Comparison of ENCODE assay signal across 22 cellular contexts in genomic region chr12:106074361-106074705, GRCh38.
A peak's percentile ranks its signal among the peaks of the same experiment; 100 is the strongest.
DNase-seq lines count a peak whose midpoint lies in the region; ATAC-seq, FAIRE-seq and TF ChIP-seq lines count a peak whose summit lies in the region.
"Had no signal": no experiment of that assay in that cellular context is flagged by ENCODE, and none has a peak within 500 bp of the region (broad histone marks: within the 10 kb centered on the region; RNA-seq: fewer than 3 reads in every experiment).

No MANE protein-coding gene starts in this region.

- TF ChIP-seq EP300 in GM12878 (IDR thresholded peaks at IDR 0.05; ENCODE audit: borderline replicate concordance in 1 of 2, control insufficient read depth in 1 of 2, low read depth in 2 of 2, low read length in 2 of 2), result no peak

- TF ChIP-seq RAD21 in IMR-90 (IDR thresholded peaks at IDR 0.05; ENCODE audit: low read length) (no peak), GM12878 (IDR thresholded peaks at IDR 0.05; ENCODE audit: insufficient read depth, low read depth, low read length) (no peak)

- H3K27ac Mint-ChIP-seq in neural progenitor cell, result peak overlapping the region; percentile 89
- no peak overlapping the region for H3K27ac Mint-ChIP-seq in naive thymus-derived CD8-positive, alpha-beta T cell
- H3K27ac Mint-ChIP-seq: activated naive CD8-positive, alpha-beta T cell treated with anti-CD3 and anti-CD28 coated beads, Interleukin-2, amount 10 ng/mL, durations not matched to agents 7 days and 5 days; activated T-helper 1 cell treated with anti-CD3 and anti-CD28 coated beads, Interleukin-12 subunit alpha, Interleukin-12 subunit beta, Interleukin-2, Interleukin-4 antibody, amounts not matched to agents 30 ng/mL and 10 ng/mL and 1 ng/mL, durations not matched to agents 14 hours and 24 hours and 36 hours; CD4-positive, alpha-beta memory T cell; immature natural killer cell; stimulated activated naive B cell treated with anti-CD40 and anti-IgM and Interleukin-4, amounts not matched to agents 10 μg/mL and 1 μg/mL and 100 μg/mL, for 72 hours had no signal

- RAD21 ChIA-PET in GM12878 (lab: Charles Lee; ENCODE audit: unreplicated experiment), result no interaction called here

- TF ChIP-seq CTCF in AG04450 (IDR thresholded peaks at IDR 0.05; ENCODE audit: low read depth, low read length), result no peak
- TF ChIP-seq CTCF in IMR-90 (conservative IDR thresholded peaks at IDR 0.05; ENCODE audit: low read depth, low read length), result no peak
- TF ChIP-seq CTCF in GM12878 (IDR thresholded peaks at IDR 0.05 in 2 of 3, conservative IDR thresholded peaks at IDR 0.05 in 1 of 3; ENCODE audit: control insufficient read depth in 2 of 3, extremely low read depth in 1 of 3, insufficient read depth in 1 of 3, low read depth in 3 of 3, low read length in 3 of 3), result no peak
- TF ChIP-seq CTCF in neural progenitor cell (IDR thresholded peaks at IDR 0.05), result no peak
- TF ChIP-seq CTCF in foreskin keratinocyte (conservative IDR thresholded peaks at IDR 0.05), result no peak

- no CpG with 5 or more reads among the region's 1 CpG for WGBS in IMR-90 (ENCODE audit: extremely low coverage in 2 of 2, insufficient read length in 1 of 2), 2 experiments
- WGBS in GM12878 (ENCODE audit: insufficient coverage, insufficient replicate concordance, low lambda C conversion rate, missing lambda C conversion rate), result 0% methylated on average over 1 of the region's 1 CpG

- peaks cover 2% of the 10 kb centered on the region for H3K27me3 Mint-ChIP-seq in neural progenitor cell (ENCODE audit: insufficient read depth, low read depth)
- H3K27me3 Mint-ChIP-seq in naive thymus-derived CD8-positive, alpha-beta T cell, result peaks cover 10 to 34% (median 15%) of the 10 kb centered on the region in 5 donors

- H3K4me3 ChIP-seq in AG04450 (ENCODE audit: low read depth, low read length) (no peak overlapping the region), IMR-90 (ENCODE audit: insufficient read depth, low read depth, low read length) (no peak overlapping the region), GM12878 (no peak overlapping the region), neural progenitor cell (no peak overlapping the region)

- H2BK15ac ChIP-seq in IMR-90 (ENCODE audit: low read depth, low read length), result no peak overlapping the region

- H2BK5ac ChIP-seq in IMR-90 (ENCODE audit: low read depth, low read length, poor library complexity, severe bottlenecking), result peak overlapping the region; percentile 11

- peaks cover 2% of the 10 kb centered on the region for H3K9me3 Mint-ChIP-seq in neural progenitor cell
- no peaks in the 10 kb centered on the region for H3K9me3 Mint-ChIP-seq in naive thymus-derived CD8-positive, alpha-beta T cell
- H3K9me3 Mint-ChIP-seq: activated naive CD8-positive, alpha-beta T cell treated with anti-CD3 and anti-CD28 coated beads, Interleukin-2, amount 10 ng/mL, durations not matched to agents 7 days and 5 days; activated T-helper 1 cell treated with anti-CD3 and anti-CD28 coated beads, Interleukin-12 subunit alpha, Interleukin-12 subunit beta, Interleukin-2, Interleukin-4 antibody, amounts not matched to agents 30 ng/mL and 10 ng/mL and 1 ng/mL, durations not matched to agents 14 hours and 24 hours and 36 hours had no signal

- no peak overlapping the region for H3K56ac ChIP-seq in IMR-90 (ENCODE audit: extremely low read depth, insufficient read depth, low read length)

- peak overlapping the region; percentile 3; the same call in 1 of the 2 replicates for H3K4ac ChIP-seq in IMR-90 (ENCODE audit: low read depth, low read length)

- H4K91ac ChIP-seq in IMR-90 (ENCODE audit: insufficient read depth, low read depth, low read length), result no peak overlapping the region

- POLR2A ChIA-PET in AG04450 (lab: Yijun Ruan, JAX), result interaction anchor here (1.0 to 2.0 kb wide), 6 partner anchors 33 to 97 kb away, joined by 3 to 8 read pairs (median 4); partner anchors contain the start of gene NUAK1
- POLR2A ChIA-PET in IMR-90 (lab: Charles Lee; ENCODE audit: unreplicated experiment), result no interaction called here
- POLR2A ChIA-PET in GM12878 (lab: Charles Lee), result no interaction called here
- POLR2A ChIA-PET in naive thymus-derived CD8-positive, alpha-beta T cell (lab: Charles Lee), result no interaction called here

- peak overlapping the region; percentile 44 for H2BK120ac ChIP-seq in IMR-90 (ENCODE audit: low read depth, low read length)

- H3F3A ChIP-seq in neural progenitor cell (ENCODE audit: low read depth), result no peaks in the 10 kb centered on the region

- H3K36me3 Mint-ChIP-seq in neural progenitor cell, result peaks cover 50% of the 10 kb centered on the region
- no peaks in the 10 kb centered on the region for H3K36me3 Mint-ChIP-seq in naive thymus-derived CD8-positive, alpha-beta T cell
- H3K36me3 Mint-ChIP-seq: activated naive CD8-positive, alpha-beta T cell treated with anti-CD3 and anti-CD28 coated beads, Interleukin-2, amount 10 ng/mL, durations not matched to agents 7 days and 5 days; CD4-positive, alpha-beta memory T cell; immature natural killer cell; stimulated activated naive B cell treated with anti-CD40 and anti-IgM and Interleukin-4, amounts not matched to agents 10 μg/mL and 1 μg/mL and 100 μg/mL, for 72 hours had no signal

- no peak for ATAC-seq in IMR-90 (ENCODE audit: low read depth)
- peak; percentile 66 for ATAC-seq in GM12878
- no peak for ATAC-seq in HG03025 (IDR thresholded peaks at IDR 0.05; ENCODE audit: low FRiP score, unreplicated experiment)
- ATAC-seq in naive thymus-derived CD8-positive, alpha-beta T cell, result no peak
- no peak for ATAC-seq in foreskin keratinocyte
- ATAC-seq: stimulated activated naive B cell treated with anti-CD40 and anti-IgM and Interleukin-4, amounts not matched to agents 10 μg/mL and 1 μg/mL and 100 μg/mL, for 72 hours had no signal

- BruUV-seq in IMR-90 (replicated peaks; lab: Mats Ljungman, UMichigan) (no TSS peak), GM12878 (replicated peaks; lab: Mats Ljungman, UMichigan) (no TSS peak)

- CTCF ChIA-PET in AG04450 (lab: Charles Lee), result interaction anchor here (0.9 kb wide), 1 partner anchor 15 kb away, joined by 3 read pairs; no protein-coding TSS in a partner anchor
- CTCF ChIA-PET in IMR-90 (lab: Yijun Ruan, JAX), result interaction anchor here (1.0 to 1.3 kb wide), 3 partner anchors 33 to 75 kb away, joined by 3 read pairs; no protein-coding TSS in a partner anchor
- CTCF ChIA-PET in GM12878 (lab: Yijun Ruan, JAX), result no interaction called here

- H3K4me1 Mint-ChIP-seq in neural progenitor cell, result peaks cover 58% of the 10 kb centered on the region
- no peaks in the 10 kb centered on the region for H3K4me1 Mint-ChIP-seq in naive thymus-derived CD8-positive, alpha-beta T cell
- H3K4me1 Mint-ChIP-seq: activated naive CD8-positive, alpha-beta T cell treated with anti-CD3 and anti-CD28 coated beads, Interleukin-2, amount 10 ng/mL, durations not matched to agents 7 days and 5 days; CD4-positive, alpha-beta memory T cell; stimulated activated naive B cell treated with anti-CD40 and anti-IgM and Interleukin-4, amounts not matched to agents 10 μg/mL and 1 μg/mL and 100 μg/mL, for 72 hours had no signal

- H2AK5ac ChIP-seq in IMR-90 (ENCODE audit: low read depth, low read length), result no peak overlapping the region

- intact Hi-C loops in IMR-90 (cut with micrococcal nuclease), result no loop called here
- intact Hi-C loops in GM12878 (cut with micrococcal nuclease; ENCODE audit: unreplicated experiment), result no loop called here

- H3K4me2 ChIP-seq in IMR-90 (ENCODE audit: low read depth, low read length) (peak overlapping the region; percentile 2; the same call in 1 of the 2 replicates), GM12878 (ENCODE audit: control insufficient read depth, insufficient read depth) (no peak overlapping the region), neural progenitor cell (peak overlapping the region; percentile 14)

- TF ChIP-seq POLR2A in IMR-90 (IDR thresholded peaks at IDR 0.05; ENCODE audit: low read depth, low read length), result no peak
- no peak for TF ChIP-seq POLR2A in GM12878 (IDR thresholded peaks at IDR 0.05; ENCODE audit: low read depth, low read length)

- H3K18ac ChIP-seq in IMR-90 (ENCODE audit: low read depth, low read length), result no peak overlapping the region

- dilution Hi-C loops in IMR-90 (cut with HindIII; ENCODE audit: low sequenced_read_pairs, unreplicated experiment), result no loop called here

- in situ Hi-C loops in IMR-90 (cut with MboI; ENCODE audit: low sequenced_read_pairs) (no loop called here), GM12878 (cut with MboI) (no loop called here)

- H3K9me3 ChIP-seq in AG04450 (ENCODE audit: control insufficient read depth, insufficient read depth, low read length) (no peaks in the 10 kb centered on the region), IMR-90 (ENCODE audit: control insufficient read depth, insufficient read depth, low read length) (no peaks in the 10 kb centered on the region), GM12878 (replicated peaks; ENCODE audit: control insufficient read depth, insufficient read depth, low read length) (no peaks in the 10 kb centered on the region), neural progenitor cell (ENCODE audit: low read depth) (no peaks in the 10 kb centered on the region)
- H3K9me3 ChIP-seq: neutrophil had no signal

- no peaks in the 10 kb centered on the region for H3K79me2 ChIP-seq in GM12878 (ENCODE audit: control insufficient read depth, insufficient read depth, low read length)
- H3K79me2 ChIP-seq in neural progenitor cell (ENCODE audit: low read depth), result no peaks in the 10 kb centered on the region

- no peak overlapping the region for H3K9ac ChIP-seq in IMR-90 (ENCODE audit: low read depth, low read length)
- H3K9ac ChIP-seq in GM12878 (ENCODE audit: control insufficient read depth, insufficient read depth, low read length), result no peak overlapping the region
- H3K9ac ChIP-seq in neural progenitor cell, result no peak overlapping the region

- no peak for DNase-seq in AG04450 (ENCODE audit: low read depth, low spot score)
- DNase-seq in IMR-90, result no peak
- no peak for DNase-seq in GM12878 (ENCODE audit: low read depth, low spot score)
- no peak for DNase-seq in neural progenitor cell (ENCODE audit: low spot score)
- DNase-seq in naive thymus-derived CD8-positive, alpha-beta T cell, result no peak
- no peak for DNase-seq in NCI-H1930 (lab: John Stamatoyannopoulos, UW)
- no peak for DNase-seq in foreskin keratinocyte
- DNase-seq: activated naive CD8-positive, alpha-beta T cell treated with anti-CD3 and anti-CD28 coated beads, Interleukin-2, amount 10 ng/mL, durations not matched to agents 7 days and 5 days; CD4-positive, alpha-beta memory T cell; central memory CD4-positive, alpha-beta T cell; DMS79 treated with DMSO at 0.1 percent for 48 hours; effector CD8-positive, alpha-beta T cell; glutamatergic neuron; immature natural killer cell; KG1; NCI-H1105 treated with DMSO at 0.1 percent for 48 hours; NCI-H2107; NCI-H524; stimulated activated naive B cell treated with anti-CD40 and anti-IgM and Interleukin-4, amounts not matched to agents 10 μg/mL and 1 μg/mL and 100 μg/mL, for 72 hours had no signal

- H4K20me1 ChIP-seq in IMR-90 (ENCODE audit: insufficient read depth, low read length) (peaks cover 7% of the 10 kb centered on the region; the same call in 1 of the 2 replicates), GM12878 (ENCODE audit: control insufficient read depth, insufficient read depth) (no peaks in the 10 kb centered on the region; the same call in 1 of the 2 replicates), neural progenitor cell (ENCODE audit: low read depth) (peaks cover 3% of the 10 kb centered on the region)

- FAIRE-seq in GM12878 (lab: Jason Lieb, UNC), result no peak

- SMC1A ChIA-PET in GM12878 (lab: Charles Lee; ENCODE audit: uncharacterized antibody, unreplicated experiment), result no interaction called here

- H2AK9ac ChIP-seq in IMR-90 (replicated peaks; ENCODE audit: low read depth, low read length, poor library complexity), result no peak overlapping the region

- H3K9me1 ChIP-seq in IMR-90 (ENCODE audit: insufficient read depth, low read length), result peaks cover 27% of the 10 kb centered on the region

- H2BK20ac ChIP-seq in IMR-90 (ENCODE audit: low read depth, low read length), result peak overlapping the region; percentile 27; the same call in 1 of the 2 replicates

- H3K27me3 ChIP-seq in AG04450 (ENCODE audit: control insufficient read depth, insufficient read depth, low read length), result no peaks in the 10 kb centered on the region
- no peaks in the 10 kb centered on the region for H3K27me3 ChIP-seq in IMR-90 (ENCODE audit: control insufficient read depth, insufficient read depth, low read length)
- no peaks in the 10 kb centered on the region; a peak in 1 of 4 replicates for H3K27me3 ChIP-seq in GM12878 (replicated peaks in 1 of 2; ENCODE audit: control insufficient read depth in 2 of 2, insufficient read depth in 2 of 2, low read length in 1 of 2)
- no peaks in the 10 kb centered on the region for H3K27me3 ChIP-seq in neural progenitor cell
- H3K27me3 ChIP-seq in foreskin keratinocyte, result no peaks in the 10 kb centered on the region

- H4K5ac ChIP-seq in IMR-90 (ENCODE audit: low read depth, low read length), result no peak overlapping the region

- H2AFZ ChIP-seq in IMR-90 (replicated peaks; ENCODE audit: low read length, poor library complexity) (no peak overlapping the region), GM12878 (ENCODE audit: control insufficient read depth, low read depth, low read length) (no peak overlapping the region), neural progenitor cell (replicated peaks) (no peak overlapping the region)

- H3K14ac ChIP-seq in IMR-90 (replicated peaks; ENCODE audit: low read depth, low read length), result no peak overlapping the region

- H3K27ac ChIP-seq in AG04450 (ENCODE audit: low read depth, low read length) (peak overlapping the region; percentile 48), IMR-90 (ENCODE audit: insufficient read depth, low read length) (peak overlapping the region; percentile 5; the same call in 1 of the 2 replicates), GM12878 (ENCODE audit: control insufficient read depth, insufficient read depth) (no peak overlapping the region), neural progenitor cell (no peak overlapping the region), foreskin keratinocyte (no peak overlapping the region)
- H3K27ac ChIP-seq: neutrophil had no signal

- H4K8ac ChIP-seq in IMR-90 (ENCODE audit: low read depth in 2 of 2, low read length in 2 of 2), result no peak overlapping the region

- 0 out of 2 replicates have a peak overlapping the region, but pooled peaks have one; percentile 4 for H3K23ac ChIP-seq in IMR-90 (ENCODE audit: low read depth, low read length)

- H3K4me3 Mint-ChIP-seq in neural progenitor cell, result no peak overlapping the region
- no peak overlapping the region for H3K4me3 Mint-ChIP-seq in naive thymus-derived CD8-positive, alpha-beta T cell
- H3K4me3 Mint-ChIP-seq: activated naive CD8-positive, alpha-beta T cell treated with anti-CD3 and anti-CD28 coated beads, Interleukin-2, amount 10 ng/mL, durations not matched to agents 7 days and 5 days; activated T-helper 1 cell treated with anti-CD3 and anti-CD28 coated beads, Interleukin-12 subunit alpha, Interleukin-12 subunit beta, Interleukin-2, Interleukin-4 antibody, amounts not matched to agents 30 ng/mL and 10 ng/mL and 1 ng/mL, durations not matched to agents 14 hours and 24 hours and 36 hours; CD4-positive, alpha-beta memory T cell; immature natural killer cell; stimulated activated naive B cell treated with anti-CD40 and anti-IgM and Interleukin-4, amounts not matched to agents 10 μg/mL and 1 μg/mL and 100 μg/mL, for 72 hours had no signal

- peaks cover 28% of the 10 kb centered on the region for H3K4me1 ChIP-seq in IMR-90 (ENCODE audit: control insufficient read depth, insufficient read depth, low read length)
- no peaks in the 10 kb centered on the region; the same call in 1 of the 2 replicates for H3K4me1 ChIP-seq in GM12878 (ENCODE audit: control insufficient read depth, insufficient read depth, low read length)
- H3K4me1 ChIP-seq in neural progenitor cell, result peaks cover 10% of the 10 kb centered on the region
- H3K4me1 ChIP-seq in foreskin keratinocyte, result no peaks in the 10 kb centered on the region

- H3K36me3 ChIP-seq in IMR-90 (ENCODE audit: control insufficient read depth, insufficient read depth, low read length), result peaks cover 9% of the 10 kb centered on the region; the same call in 1 of the 2 replicates
- no peaks in the 10 kb centered on the region for H3K36me3 ChIP-seq in GM12878 (ENCODE audit: control insufficient read depth in 2 of 2, insufficient read depth in 2 of 2, low read length in 1 of 2)
- H3K36me3 ChIP-seq in neural progenitor cell, result no peaks in the 10 kb centered on the region
- H3K36me3 ChIP-seq: neutrophil had no signal

- H3K79me1 ChIP-seq in IMR-90 (ENCODE audit: low read depth in 1 of 2, low read length in 2 of 2), result peaks cover 21 to 51% of the 10 kb centered on the region in 2 experiments

Comparison
In these comparisons a context has a peak if more than half of its experiments do, and no peak if none do; other contexts are left out.
1. H3K27ac ChIP-seq: peak in AG04450 (single experiment) and IMR-90 (single experiment); none in GM12878 (single experiment), neural progenitor cell (single experiment) and foreskin keratinocyte (single experiment).